ENCODE assay signal across 17 cellular contexts in the genomic region with DNA sequence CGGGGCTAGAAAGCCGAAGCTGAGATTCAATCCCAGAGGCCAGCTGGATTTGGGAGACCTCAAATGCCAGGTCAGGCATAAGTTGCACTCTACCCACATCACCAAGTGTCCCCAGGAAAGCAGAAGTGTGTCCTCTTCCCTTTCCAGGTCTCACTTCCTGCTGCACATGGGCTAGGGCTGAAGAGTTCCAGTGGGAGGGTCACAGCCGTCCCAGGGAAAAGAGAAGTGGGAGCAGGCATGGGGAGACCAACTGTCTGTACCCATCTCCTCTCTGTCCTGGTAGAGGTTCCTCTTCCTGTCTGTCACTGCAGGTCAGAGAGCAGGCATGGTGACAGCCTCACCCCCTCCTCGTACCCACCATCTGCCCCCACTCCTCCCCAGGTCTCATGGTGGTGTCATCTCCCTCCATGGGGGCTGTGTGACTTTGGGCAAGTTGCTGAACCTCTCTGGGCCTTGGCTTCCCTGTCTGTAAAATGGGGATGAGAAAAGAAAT. TPM values are rescaled to one million over a fixed set of nuclear protein-coding genes. Genes with fewer than 3 reads are reported as not detected.
DNase-seq lines count a peak whose midpoint lies in the region; ATAC-seq, FAIRE-seq and TF ChIP-seq lines count a peak whose summit lies in the region.
"Had no signal": no experiment of that assay in that cellular context is flagged by ENCODE, and none has a peak within 500 bp of the region (broad histone marks: within the 10 kb centered on the region; RNA-seq: fewer than 3 reads in every experiment).

No MANE protein-coding gene starts in this region.

- H3K27ac Mint-ChIP-seq in stimulated activated naive B cell treated with anti-CD40 and anti-IgM and Interleukin-4, amounts not matched to agents 10 μg/mL and 1 μg/mL and 100 μg/mL, for 72 hours: no peak overlapping the region
- H3K27ac Mint-ChIP-seq: activated B cell treated with CpG ODN at 0.5 μM for 24 hours, mesothelial cell of epicardium, T-cell had no signal

- peak; percentile 41 to 57 for DNase-seq in Kasumi-1 (lab: John Stamatoyannopoulos, UW)
- no peak for DNase-seq in GM12878 (ENCODE audit: low read depth, low spot score)
- no peak for DNase-seq in HepG2 (ENCODE audit: low spot score)
- no peak for DNase-seq in stimulated activated naive B cell treated with anti-CD40 and anti-IgM and Interleukin-4, amounts not matched to agents 10 μg/mL and 1 μg/mL and 100 μg/mL, for 72 hours
- DNase-seq in SK-N-DZ (ENCODE audit: low spot score): no peak
- DNase-seq in stimulated activated CD4-positive, alpha-beta T cell treated with anti-CD3 and anti-CD28 coated beads, Interleukin-4, amount 100 ng/mL, for 4 hours: no peak
- DNase-seq: activated B cell treated with CpG ODN at 0.5 μM for 24 hours, DND-41, NCI-H2029 treated with DMSO at 0.1 percent for 48 hours, NCI-H524 had no signal

- intact Hi-C loops in GM12878 (cut with micrococcal nuclease; ENCODE audit: unreplicated experiment): no loop called here
- intact Hi-C loops in HepG2 (cut with micrococcal nuclease; ENCODE audit: unreplicated experiment): no loop called here

- no peak for TF ChIP-seq RAD21 in GM12878 (IDR thresholded peaks at IDR 0.05; ENCODE audit: insufficient read depth, low read depth, low read length)
- TF ChIP-seq RAD21 in HepG2 (CRISPR knock-in tag; IDR thresholded peaks at IDR 0.05): no peak

- TF ChIP-seq CTCF in GM12878 (IDR thresholded peaks at IDR 0.05 in 2 of 3, conservative IDR thresholded peaks at IDR 0.05 in 1 of 3; ENCODE audit: control insufficient read depth in 2 of 3, extremely low read depth in 1 of 3, insufficient read depth in 1 of 3, low read depth in 3 of 3, low read length in 3 of 3) (no peak), HepG2 (CRISPR knock-in tag; IDR thresholded peaks at IDR 0.05) (no peak)

- no peak overlapping the region for H3K4me3 ChIP-seq in GM12878
- H3K4me3 ChIP-seq in HepG2 (replicated peaks in 1 of 3; ENCODE audit: insufficient read depth in 1 of 3, low read depth in 2 of 3, low read length in 3 of 3): no peak overlapping the region
- H3K4me3 ChIP-seq: BLaER1 had no signal

- CTCF ChIA-PET in GM12878 (lab: Yijun Ruan, JAX): interaction anchor here (0.7 kb wide), 1 partner anchor 111 kb away, joined by 3 read pairs; no protein-coding TSS in a partner anchor
- CTCF ChIA-PET in HepG2 (lab: Yijun Ruan, JAX; ENCODE audit: low intra/inter-chr PET ratio, low total read pairs): no interaction called here

- H4K20me1 ChIP-seq in GM12878 (ENCODE audit: control insufficient read depth, insufficient read depth) (no peaks in the 10 kb centered on the region), HepG2 (ENCODE audit: insufficient read depth, low read length) (no peaks in the 10 kb centered on the region)
- H4K20me1 ChIP-seq: BLaER1 had no signal

- H3K4me2 ChIP-seq in GM12878 (ENCODE audit: control insufficient read depth, insufficient read depth) (no peak overlapping the region), HepG2 (ENCODE audit: low read depth, low read length) (no peak overlapping the region)
- H3K4me2 ChIP-seq: BLaER1 had no signal

- no peaks in the 10 kb centered on the region for H3K79me2 ChIP-seq in GM12878 (ENCODE audit: control insufficient read depth, insufficient read depth, low read length)
- no peaks in the 10 kb centered on the region for H3K79me2 ChIP-seq in HepG2 (ENCODE audit: insufficient read depth, low read length)
- H3K79me2 ChIP-seq: parathyroid adenoma had no signal

- no peaks in the 10 kb centered on the region for H3K36me3 ChIP-seq in GM12878 (ENCODE audit: control insufficient read depth in 2 of 2, insufficient read depth in 2 of 2, low read length in 1 of 2)
- no peaks in the 10 kb centered on the region for H3K36me3 ChIP-seq in HepG2 (replicated peaks in 1 of 2; ENCODE audit: control insufficient read depth in 1 of 2, insufficient read depth in 2 of 2, low read length in 2 of 2)
- H3K36me3 ChIP-seq: BLaER1 had no signal

- TF ChIP-seq EP300 in GM12878 (IDR thresholded peaks at IDR 0.05; ENCODE audit: borderline replicate concordance in 1 of 2, control insufficient read depth in 1 of 2, low read depth in 2 of 2, low read length in 2 of 2): no peak
- TF ChIP-seq EP300 in HepG2 (IDR thresholded peaks at IDR 0.05; ENCODE audit: low read depth in 2 of 2, low read length in 2 of 2): no peak
- TF ChIP-seq EP300 in HepG2 (CRISPR knock-in tag; IDR thresholded peaks at IDR 0.05; ENCODE audit: borderline replicate concordance): no peak

- 11% methylated on average over 4 of the region's 4 CpGs for WGBS in GM12878 (ENCODE audit: insufficient coverage, insufficient replicate concordance, low lambda C conversion rate, missing lambda C conversion rate)
- WGBS in HepG2 (ENCODE audit: low lambda C conversion rate): 76% methylated on average over 4 of the region's 4 CpGs

- no peak for ATAC-seq in GM12878
- ATAC-seq in HepG2: no peak
- peak; percentile 38 to 52 for ATAC-seq in stimulated activated naive B cell treated with anti-CD40 and anti-IgM and Interleukin-4, amounts not matched to agents 10 μg/mL and 1 μg/mL and 100 μg/mL, for 72 hours (replicated peaks)
- no peak for ATAC-seq in GM18505 (IDR thresholded peaks at IDR 0.05; ENCODE audit: unreplicated experiment)
- ATAC-seq: T-cell had no signal

- in situ Hi-C loops in GM12878 (cut with MboI) (no loop called here), HepG2 (cut with HindIII; ENCODE audit: extremely low pct_ligation_motif_present, low pct_unique_long_range_greater_than_20kb) (no loop called here)

- H3K27me3 Mint-ChIP-seq in stimulated activated naive B cell treated with anti-CD40 and anti-IgM and Interleukin-4, amounts not matched to agents 10 μg/mL and 1 μg/mL and 100 μg/mL, for 72 hours: peaks cover 9 to 12% of the 10 kb centered on the region in 2 donors
- H3K27me3 Mint-ChIP-seq: T-cell had no signal

- TF ChIP-seq POLR2A in GM12878 (IDR thresholded peaks at IDR 0.05; ENCODE audit: low read depth, low read length) (no peak), HepG2 (IDR thresholded peaks at IDR 0.05; ENCODE audit: insufficient read depth in 1 of 2, low read depth in 2 of 2, low read length in 2 of 2) (no peak), GM18505 (IDR thresholded peaks at IDR 0.05; ENCODE audit: borderline replicate concordance, extremely low read depth, insufficient read depth, insufficient read length) (no peak)

- no peak overlapping the region for H2AFZ ChIP-seq in GM12878 (ENCODE audit: control insufficient read depth, low read depth, low read length)
- H2AFZ ChIP-seq in HepG2 (ENCODE audit: low read length): no peak overlapping the region
- H2AFZ ChIP-seq: parathyroid adenoma had no signal

- H3K9me3 ChIP-seq in GM12878 (replicated peaks; ENCODE audit: control insufficient read depth, insufficient read depth, low read length) (no peaks in the 10 kb centered on the region), HepG2 (ENCODE audit: low read length) (no peaks in the 10 kb centered on the region)
- H3K9me3 ChIP-seq: BLaER1 had no signal

- H3K4me1 Mint-ChIP-seq in stimulated activated naive B cell treated with anti-CD40 and anti-IgM and Interleukin-4, amounts not matched to agents 10 μg/mL and 1 μg/mL and 100 μg/mL, for 72 hours: peaks cover 0 to 1% of the 10 kb centered on the region in 2 donors
- H3K4me1 Mint-ChIP-seq: activated B cell treated with CpG ODN at 0.5 μM for 24 hours, mesothelial cell of epicardium, T-cell had no signal

- POLR2A ChIA-PET in GM12878 (lab: Charles Lee) (no interaction called here), HepG2 (lab: Yijun Ruan, JAX) (no interaction called here)

- BruUV-seq in GM12878 (replicated peaks; lab: Mats Ljungman, UMichigan): no TSS peak
- no TSS peak for BruUV-seq in HepG2 (replicated peaks; lab: Mats Ljungman, UMichigan)

- no peak overlapping the region for H3K4me3 Mint-ChIP-seq in stimulated activated naive B cell treated with anti-CD40 and anti-IgM and Interleukin-4, amounts not matched to agents 10 μg/mL and 1 μg/mL and 100 μg/mL, for 72 hours
- H3K4me3 Mint-ChIP-seq: activated B cell treated with CpG ODN at 0.5 μM for 24 hours, mesothelial cell of epicardium, T-cell had no signal

- SMC1A ChIA-PET in GM12878 (lab: Charles Lee; ENCODE audit: uncharacterized antibody, unreplicated experiment): no interaction called here

- RAD21 ChIA-PET in GM12878 (lab: Charles Lee; ENCODE audit: unreplicated experiment): no interaction called here

- H3K4me1 ChIP-seq in GM12878 (ENCODE audit: control insufficient read depth, insufficient read depth, low read length) (no peaks in the 10 kb centered on the region), HepG2 (ENCODE audit: insufficient read depth, low read length) (peaks cover 2% of the 10 kb centered on the region; the same call in 1 of the 2 replicates)
- H3K4me1 ChIP-seq: parathyroid adenoma had no signal

- no peaks in the 10 kb centered on the region for H3K27me3 ChIP-seq in GM12878 (replicated peaks in 1 of 2; ENCODE audit: control insufficient read depth in 2 of 2, insufficient read depth in 2 of 2, low read length in 1 of 2)
- H3K27me3 ChIP-seq in HepG2 (ENCODE audit: control insufficient read depth in 1 of 2, insufficient read depth in 2 of 2, low read length in 2 of 2): no peaks in the 10 kb centered on the region
- H3K27me3 ChIP-seq: BLaER1 had no signal

- H3K36me3 Mint-ChIP-seq in stimulated activated naive B cell treated with anti-CD40 and anti-IgM and Interleukin-4, amounts not matched to agents 10 μg/mL and 1 μg/mL and 100 μg/mL, for 72 hours: no peaks in the 10 kb centered on the region
- H3K36me3 Mint-ChIP-seq: T-cell had no signal

- no peaks in the 10 kb centered on the region for H3K9me3 Mint-ChIP-seq in stimulated activated naive B cell treated with anti-CD40 and anti-IgM and Interleukin-4, amounts not matched to agents 10 μg/mL and 1 μg/mL and 100 μg/mL, for 72 hours
- H3K9me3 Mint-ChIP-seq: activated B cell treated with CpG ODN at 0.5 μM for 24 hours, mesothelial cell of epicardium, T-cell had no signal

- FAIRE-seq in GM12878 (lab: Jason Lieb, UNC): no peak
- no peak for FAIRE-seq in HepG2 (lab: Jason Lieb, UNC)
- FAIRE-seq: frontal cortex had no signal

- no peak overlapping the region for H3K9ac ChIP-seq in GM12878 (ENCODE audit: control insufficient read depth, insufficient read depth, low read length)
- H3K9ac ChIP-seq in HepG2 (ENCODE audit: insufficient read depth, low read depth, low read length): no peak overlapping the region
- H3K9ac ChIP-seq: BLaER1, parathyroid adenoma had no signal

- H3K27ac ChIP-seq in GM12878 (ENCODE audit: control insufficient read depth, insufficient read depth) (no peak overlapping the region), HepG2 (ENCODE audit: extremely low read length, insufficient read depth, low read length) (no peak overlapping the region)
- H3K27ac ChIP-seq: BLaER1, parathyroid adenoma had no signal

RNA-seq across cellular contexts. Expression of a gene that starts 14.8 kb away (rescaled TPM):
- not detected in 2 replicates for total RNA-seq in GM12878 (2013; cell fraction: nucleolus; rRNA removed)
- total RNA-seq in GM12878 (2014; rRNA removed) (under 0.01 TPM in 2 replicates), GM12878 (2014; rRNA removed; fragmentation: Illumina TruSeq; extraction: Trizol) (not detected in 2 replicates), GM12878 (2021) (0.16 and 0.26 TPM in 2 replicates), HepG2 (2016; rRNA removed; fragmentation: Illumina TruSeq; extraction: Trizol) (0.31 and 0.71 TPM in 2 replicates)
- 0.05 TPM for polyA plus RNA-seq in GM12878 (2011; ENCODE audit: low read depth)
- polyA plus RNA-seq in GM12878 (2011; rRNA removed) (0.03 and 0.10 TPM in 2 replicates), GM12878 (2014; fragmentation: Illumina TruSeq; extraction: Trizol) (0.08 TPM in 1 of 2 replicates, not detected in the other), GM12878 (2014; fragmentation: Nextera tagmentation; extraction: Ambion mirVana) (under 1 TPM in 1 of 2 experiments, not detected in 1; 0.05 TPM), GM12878 (2014; rRNA removed) (not detected in 2 replicates), GM12878 (2016; fragmentation: Nextera tagmentation; extraction: Ambion mirVana) (under 1 TPM; 0.05 to 0.33 TPM), HepG2 (2011; rRNA removed) (5.7 and 5.9 TPM in 2 replicates)
- 0.06 and 0.30 TPM in 2 replicates for polyA plus RNA-seq in GM12878 (2011; cell fraction: cytosol; rRNA removed)
- 0.04 TPM in 1 of 2 replicates, not detected in the other for polyA plus RNA-seq in GM12878 (2011; cell fraction: nucleus; rRNA removed)
- polyA plus RNA-seq in GM12878 (2012): 0.05 and 0.08 TPM in 2 replicates
- 0.15 and 0.37 TPM in 2 replicates for polyA minus RNA-seq in GM12878 (2011; rRNA and poly(A)+ RNA removed)
- 0.62 TPM in 1 of 2 replicates, not detected in the other for polyA minus RNA-seq in GM12878 (2011; cell fraction: cytosol; rRNA and poly(A)+ RNA removed)
- 0.12 and 0.29 TPM in 2 replicates for polyA minus RNA-seq in GM12878 (2011; cell fraction: nucleus; rRNA and poly(A)+ RNA removed)
- total RNA-seq in HepG2 (2016; cell fraction: cytosol; rRNA removed; fragmentation: Illumina TruSeq; extraction: Trizol; ENCODE audit: low read depth): 0.18 and 0.20 TPM in 2 replicates
- 0.54 and 0.67 TPM in 2 replicates for total RNA-seq in HepG2 (2016; cell fraction: insoluble cytoplasmic fraction; rRNA removed; fragmentation: Illumina TruSeq; extraction: Trizol)
- 0.59 and 0.79 TPM in 2 replicates for total RNA-seq in HepG2 (2016; cell fraction: membrane; rRNA removed; fragmentation: Illumina TruSeq; extraction: Trizol)
- 1.1 and 1.8 TPM in 2 replicates for total RNA-seq in HepG2 (2016; cell fraction: nucleus; rRNA removed; fragmentation: Illumina TruSeq; extraction: Trizol)
- 4.3 and 4.8 TPM in 2 replicates for polyA plus RNA-seq in HepG2 (2011; cell fraction: cytosol; rRNA removed)
- 5.2 and 8.0 TPM in 2 replicates for polyA plus RNA-seq in HepG2 (2011; cell fraction: nucleus; rRNA removed)
- polyA plus RNA-seq in HepG2 (2012): 2.9 and 4.5 TPM in 2 replicates
- 0.09 and 0.10 TPM in 2 replicates for polyA plus RNA-seq in HepG2 (2016; cell fraction: cytosol; fragmentation: Illumina TruSeq; extraction: Trizol; ENCODE audit: low read depth)
- polyA plus RNA-seq in HepG2 (2016; cell fraction: insoluble cytoplasmic fraction; fragmentation: Illumina TruSeq; extraction: Trizol; ENCODE audit: low read depth): 0.39 and 0.46 TPM in 2 replicates
- polyA plus RNA-seq in HepG2 (2016; cell fraction: membrane; fragmentation: Illumina TruSeq; extraction: Trizol; ENCODE audit: low read depth): 0.32 and 0.35 TPM in 2 replicates
- polyA plus RNA-seq in HepG2 (2016; cell fraction: nucleus; fragmentation: Illumina TruSeq; extraction: Trizol; ENCODE audit: insufficient read depth, low read depth): 1.3 and 1.4 TPM in 2 replicates
- polyA minus RNA-seq in HepG2 (2011; rRNA and poly(A)+ RNA removed; ENCODE audit: low replicate concordance): 26.1 and 95.6 TPM in 2 replicates
- polyA minus RNA-seq in HepG2 (2011; cell fraction: cytosol; rRNA and poly(A)+ RNA removed): 11.6 and 12.8 TPM in 2 replicates
- 5.0 and 5.1 TPM in 2 replicates for polyA minus RNA-seq in HepG2 (2011; cell fraction: nucleus; rRNA and poly(A)+ RNA removed)
- 0.02 TPM in 1 of 2 replicates, not detected in the other for polyA plus RNA-seq in SK-N-DZ (2014; cell fraction: cytosol; rRNA removed)
- polyA plus RNA-seq in SK-N-DZ (2014; cell fraction: nucleus; rRNA removed): not detected in 2 replicates
- total RNA-seq: activated B cell treated with CpG ODN at 0.5 μM for 24 hours had no signal

RNA-seq across cellular contexts. Expression of a gene that starts 30.4 kb away (rescaled TPM):
- total RNA-seq in GM12878 (2013; cell fraction: nucleolus; rRNA removed): 152 and 164 TPM in 2 replicates
- total RNA-seq in GM12878 (2014; rRNA removed) (96.3 and 101 TPM in 2 replicates), GM12878 (2014; rRNA removed; fragmentation: Illumina TruSeq; extraction: Trizol) (88.8 and 100 TPM in 2 replicates), GM12878 (2021) (276 TPM in 2 replicates), HepG2 (2016; rRNA removed; fragmentation: Illumina TruSeq; extraction: Trizol) (81.7 and 88.8 TPM in 2 replicates)
- 52.2 TPM for polyA plus RNA-seq in GM12878 (2011; ENCODE audit: low read depth)
- polyA plus RNA-seq in GM12878 (2011; rRNA removed) (37.7 and 61.7 TPM in 2 replicates), GM12878 (2014; fragmentation: Illumina TruSeq; extraction: Trizol) (149 and 175 TPM in 2 replicates), GM12878 (2014; fragmentation: Nextera tagmentation; extraction: Ambion mirVana) (10 to 100 TPM; 11.1 to 26.3 TPM), GM12878 (2014; rRNA removed) (132 and 168 TPM in 2 replicates), GM12878 (2016; fragmentation: Nextera tagmentation; extraction: Ambion mirVana) (100 to 1,000 TPM; 178 to 185 TPM), HepG2 (2011; rRNA removed) (29.7 and 30.9 TPM in 2 replicates)
- 46.3 and 65.1 TPM in 2 replicates for polyA plus RNA-seq in GM12878 (2011; cell fraction: cytosol; rRNA removed)
- 49.1 and 66.4 TPM in 2 replicates for polyA plus RNA-seq in GM12878 (2011; cell fraction: nucleus; rRNA removed)
- polyA plus RNA-seq in GM12878 (2012): 120 and 147 TPM in 2 replicates
- polyA minus RNA-seq in GM12878 (2011; rRNA and poly(A)+ RNA removed): 58.4 and 63.7 TPM in 2 replicates
- 38.7 and 41.0 TPM in 2 replicates for polyA minus RNA-seq in GM12878 (2011; cell fraction: cytosol; rRNA and poly(A)+ RNA removed)
- polyA minus RNA-seq in GM12878 (2011; cell fraction: nucleus; rRNA and poly(A)+ RNA removed): 36.3 and 72.3 TPM in 2 replicates
- 30.9 and 33.3 TPM in 2 replicates for total RNA-seq in HepG2 (2016; cell fraction: cytosol; rRNA removed; fragmentation: Illumina TruSeq; extraction: Trizol; ENCODE audit: low read depth)
- 77.3 and 84.2 TPM in 2 replicates for total RNA-seq in HepG2 (2016; cell fraction: insoluble cytoplasmic fraction; rRNA removed; fragmentation: Illumina TruSeq; extraction: Trizol)
- 78.7 and 78.8 TPM in 2 replicates for total RNA-seq in HepG2 (2016; cell fraction: membrane; rRNA removed; fragmentation: Illumina TruSeq; extraction: Trizol)
- total RNA-seq in HepG2 (2016; cell fraction: nucleus; rRNA removed; fragmentation: Illumina TruSeq; extraction: Trizol): 62.2 and 71.6 TPM in 2 replicates
- polyA plus RNA-seq in HepG2 (2011; cell fraction: cytosol; rRNA removed): 16.7 and 21.1 TPM in 2 replicates
- polyA plus RNA-seq in HepG2 (2011; cell fraction: nucleus; rRNA removed): 36.0 and 41.1 TPM in 2 replicates
- polyA plus RNA-seq in HepG2 (2012): 62.3 and 78.5 TPM in 2 replicates
- 43.7 and 48.0 TPM in 2 replicates for polyA plus RNA-seq in HepG2 (2016; cell fraction: cytosol; fragmentation: Illumina TruSeq; extraction: Trizol; ENCODE audit: low read depth)
- polyA plus RNA-seq in HepG2 (2016; cell fraction: insoluble cytoplasmic fraction; fragmentation: Illumina TruSeq; extraction: Trizol; ENCODE audit: low read depth): 126 and 151 TPM in 2 replicates
- 99.0 and 109 TPM in 2 replicates for polyA plus RNA-seq in HepG2 (2016; cell fraction: membrane; fragmentation: Illumina TruSeq; extraction: Trizol; ENCODE audit: low read depth)
- polyA plus RNA-seq in HepG2 (2016; cell fraction: nucleus; fragmentation: Illumina TruSeq; extraction: Trizol; ENCODE audit: insufficient read depth, low read depth): 102 and 113 TPM in 2 replicates
- polyA minus RNA-seq in HepG2 (2011; rRNA and poly(A)+ RNA removed; ENCODE audit: low replicate concordance): 47.6 and 50.7 TPM in 2 replicates
- 23.6 and 33.9 TPM in 2 replicates for polyA minus RNA-seq in HepG2 (2011; cell fraction: cytosol; rRNA and poly(A)+ RNA removed)
- polyA minus RNA-seq in HepG2 (2011; cell fraction: nucleus; rRNA and poly(A)+ RNA removed): 61.9 and 71.0 TPM in 2 replicates
- 128 and 132 TPM in 2 replicates for polyA plus RNA-seq in SK-N-DZ (2014; cell fraction: cytosol; rRNA removed)
- 50.4 and 50.6 TPM in 2 replicates for polyA plus RNA-seq in SK-N-DZ (2014; cell fraction: nucleus; rRNA removed)

RNA-seq across cellular contexts. Expression of a gene that starts 40.8 kb away (rescaled TPM):
- not detected in 2 replicates for total RNA-seq in GM12878 (2013; cell fraction: nucleolus; rRNA removed)
- not detected in 2 replicates for total RNA-seq in GM12878 (2014; rRNA removed)
- not detected in 2 replicates for total RNA-seq in GM12878 (2014; rRNA removed; fragmentation: Illumina TruSeq; extraction: Trizol)
- total RNA-seq in GM12878 (2021): 0.15 and 0.37 TPM in 2 replicates
- 0.17 TPM for polyA plus RNA-seq in GM12878 (2011; ENCODE audit: low read depth)
- 0.03 TPM in 1 of 2 replicates, not detected in the other for polyA plus RNA-seq in GM12878 (2011; rRNA removed)
- polyA plus RNA-seq in GM12878 (2011; cell fraction: cytosol; rRNA removed): 0.03 and 0.07 TPM in 2 replicates
- 0.20 TPM in 1 of 2 replicates, not detected in the other for polyA plus RNA-seq in GM12878 (2011; cell fraction: nucleus; rRNA removed)
- polyA plus RNA-seq in GM12878 (2012): 0.38 and 0.92 TPM in 2 replicates
- polyA plus RNA-seq in GM12878 (2014; fragmentation: Illumina TruSeq; extraction: Trizol): 0.28 TPM in 1 of 2 replicates, not detected in the other
- under 1 TPM; 0.04 to 0.08 TPM for polyA plus RNA-seq in GM12878 (2014; fragmentation: Nextera tagmentation; extraction: Ambion mirVana)
- polyA plus RNA-seq in GM12878 (2014; rRNA removed): 0.05 and 0.11 TPM in 2 replicates
- under 1 TPM; 0.21 to 0.28 TPM for polyA plus RNA-seq in GM12878 (2016; fragmentation: Nextera tagmentation; extraction: Ambion mirVana)
- polyA minus RNA-seq in GM12878 (2011; rRNA and poly(A)+ RNA removed): not detected in 2 replicates
- polyA minus RNA-seq in GM12878 (2011; cell fraction: cytosol; rRNA and poly(A)+ RNA removed): not detected in 2 replicates
- polyA minus RNA-seq in GM12878 (2011; cell fraction: nucleus; rRNA and poly(A)+ RNA removed): 0.10 TPM in 1 of 2 replicates, not detected in the other
- 0.09 TPM in 1 of 2 replicates, not detected in the other for total RNA-seq in HepG2 (2016; rRNA removed; fragmentation: Illumina TruSeq; extraction: Trizol)
- not detected in 2 replicates for total RNA-seq in HepG2 (2016; cell fraction: cytosol; rRNA removed; fragmentation: Illumina TruSeq; extraction: Trizol; ENCODE audit: low read depth)
- total RNA-seq in HepG2 (2016; cell fraction: insoluble cytoplasmic fraction; rRNA removed; fragmentation: Illumina TruSeq; extraction: Trizol): 0.07 and 0.26 TPM in 2 replicates
- total RNA-seq in HepG2 (2016; cell fraction: membrane; rRNA removed; fragmentation: Illumina TruSeq; extraction: Trizol): 0.07 and 0.15 TPM in 2 replicates
- total RNA-seq in HepG2 (2016; cell fraction: nucleus; rRNA removed; fragmentation: Illumina TruSeq; extraction: Trizol): 0.28 TPM in 1 of 2 replicates, not detected in the other
- polyA plus RNA-seq in HepG2 (2011; rRNA removed): 1.8 and 2.1 TPM in 2 replicates
- polyA plus RNA-seq in HepG2 (2011; cell fraction: cytosol; rRNA removed): 0.87 and 1.2 TPM in 2 replicates
- polyA plus RNA-seq in HepG2 (2011; cell fraction: nucleus; rRNA removed): 4.2 and 4.4 TPM in 2 replicates
- 4.6 and 5.8 TPM in 2 replicates for polyA plus RNA-seq in HepG2 (2012)
- 0.11 and 0.12 TPM in 2 replicates for polyA plus RNA-seq in HepG2 (2016; cell fraction: cytosol; fragmentation: Illumina TruSeq; extraction: Trizol; ENCODE audit: low read depth)
- polyA plus RNA-seq in HepG2 (2016; cell fraction: insoluble cytoplasmic fraction; fragmentation: Illumina TruSeq; extraction: Trizol; ENCODE audit: low read depth): 0.19 and 0.38 TPM in 2 replicates
- 0.11 and 0.19 TPM in 2 replicates for polyA plus RNA-seq in HepG2 (2016; cell fraction: membrane; fragmentation: Illumina TruSeq; extraction: Trizol; ENCODE audit: low read depth)
- polyA plus RNA-seq in HepG2 (2016; cell fraction: nucleus; fragmentation: Illumina TruSeq; extraction: Trizol; ENCODE audit: insufficient read depth, low read depth): 0.79 and 0.81 TPM in 2 replicates
- 1.1 and 2.5 TPM in 2 replicates for polyA minus RNA-seq in HepG2 (2011; rRNA and poly(A)+ RNA removed; ENCODE audit: low replicate concordance)
- 2.8 and 4.8 TPM in 2 replicates for polyA minus RNA-seq in HepG2 (2011; cell fraction: cytosol; rRNA and poly(A)+ RNA removed)
- 1.1 and 1.3 TPM in 2 replicates for polyA minus RNA-seq in HepG2 (2011; cell fraction: nucleus; rRNA and poly(A)+ RNA removed)
- not detected in 2 replicates for polyA plus RNA-seq in SK-N-DZ (2014; cell fraction: cytosol; rRNA removed)
- polyA plus RNA-seq in SK-N-DZ (2014; cell fraction: nucleus; rRNA removed): not detected in 2 replicates
- total RNA-seq: activated B cell treated with CpG ODN at 0.5 μM for 24 hours; activated CD8-positive, alpha-beta memory T cell treated with anti-CD3 and anti-CD28 coated beads for 36 hours had no signal

Comparison
In these comparisons a context has a peak if more than half of its experiments do, and no peak if none do; other contexts are left out.
1. DNase-seq: peak in Kasumi-1 (2 of 2); none in GM12878 (single experiment), HepG2 (single experiment), stimulated activated naive B cell treated with anti-CD40 and anti-IgM and Interleukin-4, amounts not matched to agents 10 μg/mL and 1 μg/mL and 100 μg/mL, for 72 hours (single experiment), SK-N-DZ (single experiment) and stimulated activated CD4-positive, alpha-beta T cell treated with anti-CD3 and anti-CD28 coated beads, Interleukin-4, amount 100 ng/mL, for 4 hours (0 of 2).
2. ATAC-seq: peak in stimulated activated naive B cell treated with anti-CD40 and anti-IgM and Interleukin-4, amounts not matched to agents 10 μg/mL and 1 μg/mL and 100 μg/mL, for 72 hours (2 of 2); none in GM12878 (single experiment), HepG2 (single experiment) and GM18505 (single experiment).